Comparison of ENCODE assay signal across 11 cellular contexts in the genomic region with DNA sequence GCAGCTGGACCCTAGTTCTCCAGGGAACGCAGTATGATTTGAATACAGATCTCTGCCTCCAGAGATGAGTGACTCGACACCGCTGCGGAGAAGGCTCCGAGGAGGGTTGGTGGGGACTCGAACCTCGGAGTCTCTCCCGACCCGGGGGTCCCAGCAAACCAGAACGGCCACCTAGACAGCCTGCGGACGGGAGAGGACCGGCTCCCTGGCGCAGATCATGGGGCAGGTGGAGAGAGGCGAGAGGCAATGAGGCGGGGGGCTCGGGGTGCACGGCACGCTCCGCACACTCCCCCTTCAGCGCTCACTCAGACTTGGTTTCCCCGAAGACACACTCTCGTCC. TPM values are rescaled to one million over a fixed set of nuclear protein-coding genes. Genes with fewer than 3 reads are reported as not detected.
A peak's percentile ranks its signal among the peaks of the same experiment; 100 is the strongest.
DNase-seq lines count a peak whose midpoint lies in the region; ATAC-seq and TF ChIP-seq lines count a peak whose summit lies in the region.
"Had no signal": no experiment of that assay in that cellular context is flagged by ENCODE, and none has a peak within 500 bp of the region (broad histone marks: within the 10 kb centered on the region; RNA-seq: fewer than 3 reads in every experiment).

No MANE protein-coding gene starts in this region.

- TF ChIP-seq CTCF in A673 (conservative IDR thresholded peaks at IDR 0.05; ENCODE audit: low read depth, low read length): no peak
- no peak for TF ChIP-seq CTCF in RWPE2 (IDR thresholded peaks at IDR 0.05; ENCODE audit: poor library complexity, severe bottlenecking)
- TF ChIP-seq CTCF in foreskin fibroblast (IDR thresholded peaks at IDR 0.05; ENCODE audit: low read depth, low read length): no peak
- no peak for TF ChIP-seq CTCF in neutrophil (IDR thresholded peaks at IDR 0.05)
- TF ChIP-seq CTCF in CD4-positive, alpha-beta T cell (IDR thresholded peaks at IDR 0.05): no peak

- POLR2A ChIA-PET in A673 (lab: Charles Lee; ENCODE audit: low non-redundant PET): no interaction called here
- POLR2A ChIA-PET in CD4-positive, alpha-beta T cell (lab: Charles Lee): no interaction called here

- H3K36me3 ChIP-seq in A673 (ENCODE audit: insufficient read depth, low read length, poor library complexity, severe bottlenecking) (no peaks in the 10 kb centered on the region), RWPE2 (ENCODE audit: low read depth) (no peaks in the 10 kb centered on the region), neutrophil (peaks cover 45% of the 10 kb centered on the region)

- H3K9me3 ChIP-seq in A673 (ENCODE audit: low read depth, low read length, poor library complexity, severe bottlenecking) (no peaks in the 10 kb centered on the region), RWPE2 (ENCODE audit: severe bottlenecking) (no peaks in the 10 kb centered on the region), neutrophil (no peaks in the 10 kb centered on the region)
- H3K9me3 ChIP-seq in CD4-positive, alpha-beta T cell (ENCODE audit: control insufficient read depth, low read length): no peaks in the 10 kb centered on the region

- H3K4me1 ChIP-seq in A673 (ENCODE audit: insufficient read depth, low read length, poor library complexity, severe bottlenecking) (no peaks in the 10 kb centered on the region), RWPE2 (ENCODE audit: insufficient read depth, poor library complexity, severe bottlenecking) (no peaks in the 10 kb centered on the region), neutrophil (ENCODE audit: control insufficient read depth in 1 of 2, insufficient read depth in 1 of 2, low read depth in 1 of 2, low read length in 1 of 2) (peaks cover 91 to 98% of the 10 kb centered on the region in 2 experiments)

- CTCF ChIA-PET in A673 (lab: Charles Lee): interaction anchor here (0.8 kb wide), 1 partner anchor 42 kb away, joined by 7 read pairs; no protein-coding TSS in a partner anchor
- CTCF ChIA-PET in CD4-positive, alpha-beta T cell (lab: Charles Lee): no interaction called here

- H3K9me3 Mint-ChIP-seq in CD4-positive, alpha-beta T cell: no peaks in the 10 kb centered on the region

- peaks cover 45% of the 10 kb centered on the region for H3K27me3 Mint-ChIP-seq in CD4-positive, alpha-beta T cell

- H3K4me1 Mint-ChIP-seq in CD4-positive, alpha-beta T cell (ENCODE audit: low read depth): peaks cover 8% of the 10 kb centered on the region

- H3K4me3 ChIP-seq in A673 (ENCODE audit: low read depth, low read length, poor library complexity, severe bottlenecking): peak overlapping the region; percentile 48
- H3K4me3 ChIP-seq in RWPE2 (ENCODE audit: severe bottlenecking): peak overlapping the region; percentile 50
- peak overlapping the region; percentile 62 for H3K4me3 ChIP-seq in foreskin fibroblast (ENCODE audit: low read depth in 1 of 2, low read length in 2 of 2)
- peak overlapping the region; percentile 67 to 72 for H3K4me3 ChIP-seq in neutrophil (ENCODE audit: low read depth in 1 of 2, low read length in 1 of 2)

- no peak overlapping the region for H3K4me3 Mint-ChIP-seq in CD4-positive, alpha-beta T cell

- peaks cover 66% of the 10 kb centered on the region for H3K27me3 ChIP-seq in A673 (replicated peaks; ENCODE audit: insufficient read depth, low read depth, low read length, poor library complexity)
- peaks cover 11% of the 10 kb centered on the region for H3K27me3 ChIP-seq in RWPE2 (ENCODE audit: insufficient read depth, poor library complexity, severe bottlenecking)
- no peaks in the 10 kb centered on the region for H3K27me3 ChIP-seq in neutrophil
- H3K27me3 ChIP-seq in CD4-positive, alpha-beta T cell (ENCODE audit: control insufficient read depth, insufficient read depth, low read length): peaks cover 47% of the 10 kb centered on the region

- no TSS peak for BruUV-seq in A673 (replicated peaks; lab: Mats Ljungman, UMichigan)

- H3K27ac ChIP-seq in A673 (ENCODE audit: low read depth, low read length, poor library complexity, severe bottlenecking) (no peak overlapping the region), RWPE2 (ENCODE audit: poor library complexity, severe bottlenecking) (no peak overlapping the region), neutrophil (peak overlapping the region; percentile 81)
- no peak overlapping the region for H3K27ac ChIP-seq in CD4-positive, alpha-beta T cell (ENCODE audit: low read depth, low read length)

- DNase-seq in A673 (ENCODE audit: low spot score) (no peak), RWPE2 (ENCODE audit: low spot score) (no peak), foreskin fibroblast (no peak), NCI-H524 (lab: John Stamatoyannopoulos, UW) (no peak)
- DNase-seq in CD4-positive, alpha-beta T cell: no peak
- DNase-seq: caudate nucleus, Kasumi-1, NCI-H774 had no signal

- no peak overlapping the region for H3K27ac Mint-ChIP-seq in CD4-positive, alpha-beta T cell

- intact Hi-C loops in A673 (cut with micrococcal nuclease; ENCODE audit: unreplicated experiment): no loop called here
- intact Hi-C loops in CD4-positive, alpha-beta T cell (cut with DNase I, micrococcal nuclease): no loop called here

- ATAC-seq in RWPE2 (ENCODE audit: low read depth) (no peak), HG02840 (IDR thresholded peaks at IDR 0.05; ENCODE audit: low FRiP score, unreplicated experiment) (no peak), HG03469 (IDR thresholded peaks at IDR 0.05; ENCODE audit: unreplicated experiment) (no peak)
- ATAC-seq in CD4-positive, alpha-beta T cell (ENCODE audit: poor library complexity): no peak

- H3K36me3 Mint-ChIP-seq in CD4-positive, alpha-beta T cell (ENCODE audit: low read depth): no peaks in the 10 kb centered on the region

RNA-seq across cellular contexts. Expression of gene DYSF, which starts 12.6 kb away (rescaled TPM):
- 0.04 and 0.24 TPM in 2 replicates for total RNA-seq in A673 (2021)
- under 1 TPM; 0.27 to 0.31 TPM for total RNA-seq in CD4-positive, alpha-beta T cell
